In the genomic region with DNA sequence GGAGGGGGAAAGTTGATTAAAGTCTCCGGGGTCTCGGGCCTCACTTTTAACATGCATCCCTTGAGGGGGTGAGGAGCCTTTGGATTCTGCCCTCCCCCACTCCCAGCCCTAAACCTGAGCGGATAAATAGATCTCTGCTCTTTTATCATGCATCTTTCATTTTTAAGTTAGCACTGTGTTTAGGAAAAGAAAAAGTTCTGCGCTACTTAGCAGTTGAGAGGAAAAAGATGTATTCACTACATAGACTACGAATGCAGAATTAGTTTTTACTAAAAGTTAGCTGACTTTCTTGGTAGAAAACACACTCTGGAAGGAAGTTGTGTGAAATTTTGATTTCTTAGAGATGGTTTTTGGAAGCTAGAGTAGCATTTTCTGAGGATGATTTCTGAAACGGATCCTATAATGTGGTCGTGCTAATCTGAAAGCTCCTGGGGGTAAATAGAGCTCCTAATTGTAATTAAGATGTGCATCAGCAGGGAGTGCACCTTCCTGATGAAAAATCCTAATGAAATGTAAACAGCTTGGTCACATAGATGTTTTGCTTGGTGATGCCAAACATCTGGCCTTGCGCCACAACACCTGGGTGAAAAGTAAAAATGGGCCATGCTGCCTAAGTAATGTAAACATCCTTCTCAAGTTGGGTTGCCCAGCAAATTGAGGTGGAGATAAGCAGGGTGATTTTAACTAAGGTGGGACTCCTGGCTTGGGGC, we compare ENCODE assay signal across 8 cellular contexts. TPM values are rescaled to one million over a fixed set of nuclear protein-coding genes. Genes with fewer than 3 reads are reported as not detected.
A peak's percentile ranks its signal among the peaks of the same experiment; 100 is the strongest.
DNase-seq lines count a peak whose midpoint lies in the region; ATAC-seq and TF ChIP-seq lines count a peak whose summit lies in the region.

No MANE protein-coding gene starts in this region.

- POLR2A ChIA-PET in RWPE1 (lab: Yijun Ruan, JAX; ENCODE audit: low non-redundant PET), result no interaction called here

- H3K4me1 ChIP-seq in psoas muscle (peaks cover 15% of the 10 kb centered on the region), Karpas-422 (ENCODE audit: low read length) (no peaks in the 10 kb centered on the region), adrenal gland (replicated peaks in 1 of 2) (peaks cover 0 to 12% of the 10 kb centered on the region in 2 donors)

- DNase-seq in H7 (no peak), RWPE1 (ENCODE audit: low spot score) (peak; percentile 13), fibroblast of peridontal ligament (ENCODE audit: extremely low read depth) (peak; percentile 25), psoas muscle (no peak), HuH-7.5 (ENCODE audit: low spot score) (no peak), NCI-H1048 (lab: John Stamatoyannopoulos, UW) (no peak), Karpas-422 (no peak), adrenal gland (no peak)

- H3K9me3 ChIP-seq in psoas muscle, result no peaks in the 10 kb centered on the region
- no peaks in the 10 kb centered on the region for H3K9me3 ChIP-seq in Karpas-422 (ENCODE audit: low read length)
- no peaks in the 10 kb centered on the region for H3K9me3 ChIP-seq in adrenal gland (replicated peaks in 1 of 3)

- intact Hi-C loops in psoas muscle (cut with DNase I) (loop anchor here (5.0 to 10.0 kb wide), 5 partner anchors 142 to 469 kb away; no protein-coding TSS in a partner anchor), adrenal gland (cut with DNase I) (loop anchor here in 1 of 2 donors (5.0 kb wide), 1 partner anchor 362 kb away; no protein-coding TSS in a partner anchor)

- H4K20me1 ChIP-seq in Karpas-422 (ENCODE audit: insufficient read depth, low read depth, low read length), result no peaks in the 10 kb centered on the region

- no peak for TF ChIP-seq CTCF in RWPE1 (conservative IDR thresholded peaks at IDR 0.05; ENCODE audit: low read depth)
- TF ChIP-seq CTCF in psoas muscle (IDR thresholded peaks at IDR 0.05), result no peak
- no peak for TF ChIP-seq CTCF in adrenal gland (IDR thresholded peaks at IDR 0.05)

- no peaks in the 10 kb centered on the region for H3K36me3 ChIP-seq in H7 (replicated peaks; ENCODE audit: control insufficient read depth, insufficient read depth, low read length)
- H3K36me3 ChIP-seq in psoas muscle (ENCODE audit: insufficient read depth in 1 of 2, low read depth in 1 of 2), result no peaks in the 10 kb centered on the region
- H3K36me3 ChIP-seq in Karpas-422 (ENCODE audit: insufficient read depth, low read length), result no peaks in the 10 kb centered on the region
- no peaks in the 10 kb centered on the region for H3K36me3 ChIP-seq in adrenal gland (replicated peaks in 1 of 2)

- no peak for ATAC-seq in psoas muscle

- TF ChIP-seq POLR2A in adrenal gland (IDR thresholded peaks at IDR 0.05), result no peak

- no peaks in the 10 kb centered on the region for H3K9me2 ChIP-seq in Karpas-422 (replicated peaks; ENCODE audit: insufficient read depth, low read length)

- H2AFZ ChIP-seq in Karpas-422 (ENCODE audit: low read length), result no peak overlapping the region

- H3K27ac ChIP-seq in RWPE1 (peak overlapping the region; percentile 75), psoas muscle (no peak overlapping the region), Karpas-422 (ENCODE audit: low read length) (no peak overlapping the region), adrenal gland (no peak overlapping the region)

- no peak overlapping the region for H3K9ac ChIP-seq in Karpas-422 (ENCODE audit: low read length)

- H3K4me3 ChIP-seq in H7 (ENCODE audit: insufficient read depth, low read depth, low read length) (peak overlapping the region; percentile 94), psoas muscle (peak overlapping the region; percentile 83), Karpas-422 (ENCODE audit: low read length) (no peak overlapping the region), adrenal gland (peak overlapping the region in 2 of 4 donors; percentile 51 to 75)

- H3K27me3 ChIP-seq in H7 (ENCODE audit: control insufficient read depth, insufficient read depth, low read length) (no peaks in the 10 kb centered on the region), psoas muscle (ENCODE audit: insufficient read depth in 3 of 3, low read length in 2 of 3) (peaks cover 0 to 7% (median 0%) of the 10 kb centered on the region in 3 donors), Karpas-422 (ENCODE audit: low read length) (no peaks in the 10 kb centered on the region), adrenal gland (no peaks in the 10 kb centered on the region)

- CTCF ChIA-PET in RWPE1 (lab: Yijun Ruan, JAX), result no interaction called here

- 45 to 58% (median 46%) methylated on average over 8 of the region's 8 CpGs for WGBS in psoas muscle, 3 donors
- 45 to 55% (median 50%) methylated on average over 8 of the region's 8 CpGs for WGBS in adrenal gland, 4 donors

- H3K79me2 ChIP-seq in Karpas-422 (ENCODE audit: low read length), result no peaks in the 10 kb centered on the region

- H3K4me2 ChIP-seq in Karpas-422 (ENCODE audit: low read depth, low read length, poor library complexity, severe bottlenecking), result no peak overlapping the region

RNA-seq across cellular contexts. Expression of gene ROR1, which starts 1.8 kb away (rescaled TPM):
- total RNA-seq in H7 (2014; rRNA removed; shearing (Covaris generic)), result 63.4 and 94.3 TPM in 2 replicates
- total RNA-seq in psoas muscle (1 to 10 TPM; 1.2 to 2.8 (median 2.0) TPM), adrenal gland (1 to 10 TPM; 1.1 to 4.6 (median 3.2) TPM)
- polyA plus RNA-seq in psoas muscle (under 1 TPM; 0.13 to 0.69 (median 0.44) TPM), adrenal gland (1 to 10 TPM in 1 of 3 donors, under 1 TPM in 2; 0.54 to 2.1 (median 0.64) TPM)
- total RNA-seq in Karpas-422 (2014; rRNA removed; shearing (Covaris generic); ENCODE audit: low replicate concordance), result not detected in 2 replicates

Comparison
In these comparisons a context has a peak if more than half of its experiments do, and no peak if none do; other contexts are left out.
1. DNase-seq: peak in RWPE1 (single experiment) and fibroblast of peridontal ligament (single experiment); none in H7 (single experiment), psoas muscle (0 of 2), HuH-7.5 (single experiment), NCI-H1048 (single experiment), Karpas-422 (single experiment) and adrenal gland (0 of 7).
2. RNA of gene ROR1, which starts 1.8 kb away (total RNA-seq): 63.4 to 94.3 TPM in H7; 1.1 to 4.6 TPM in adrenal gland, 1.2 to 2.8 TPM in psoas muscle and not detected in Karpas-422; every median in the first group is over 10 times any median in the second.